Comparison of ENCODE assay signal across 24 cellular contexts in the genomic region with DNA sequence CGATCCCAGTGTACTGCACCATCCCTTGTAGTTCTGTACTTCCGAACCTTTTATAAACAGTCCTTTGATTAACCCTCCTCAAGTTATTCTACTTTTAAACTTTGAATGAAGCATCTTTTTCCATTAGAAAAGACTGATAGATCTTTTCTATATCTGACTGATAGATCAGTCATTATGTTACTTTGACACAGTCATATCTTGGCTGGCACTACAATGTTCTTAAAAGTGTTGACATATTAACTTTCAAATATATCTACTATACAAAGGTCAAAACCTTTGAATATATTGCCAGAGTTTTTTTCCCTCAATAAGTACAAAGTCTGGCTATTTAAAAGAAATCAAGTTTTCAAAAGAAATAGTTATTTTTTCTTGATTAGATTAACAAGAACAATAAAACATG. TPM values are rescaled to one million over a fixed set of nuclear protein-coding genes. Genes with fewer than 3 reads are reported as not detected.
A peak's percentile ranks its signal among the peaks of the same experiment; 100 is the strongest.
DNase-seq lines count a peak whose midpoint lies in the region; ATAC-seq, FAIRE-seq and TF ChIP-seq lines count a peak whose summit lies in the region.
"Had no signal": no experiment of that assay in that cellular context is flagged by ENCODE, and none has a peak within 500 bp of the region (broad histone marks: within the 10 kb centered on the region; RNA-seq: fewer than 3 reads in every experiment).

No MANE protein-coding gene starts in this region.

- no peak overlapping the region for H3K56ac ChIP-seq in IMR-90 (ENCODE audit: extremely low read depth, insufficient read depth, low read length)

- H3K27me3 ChIP-seq in IMR-90 (ENCODE audit: control insufficient read depth, insufficient read depth, low read length) (no peaks in the 10 kb centered on the region), pancreas (no peaks in the 10 kb centered on the region), transverse colon (no peaks in the 10 kb centered on the region)
- H3K27me3 ChIP-seq: brain microvascular endothelial cell, tibial artery had no signal

- H3K4me3 ChIP-seq in IMR-90 (ENCODE audit: insufficient read depth, low read depth, low read length) (no peak overlapping the region), pancreas (no peak overlapping the region), transverse colon (no peak overlapping the region)
- H3K4me3 ChIP-seq: A549, left ventricle myocardium inferior, psoas muscle, SK-N-MC, tibial artery had no signal

- no peak overlapping the region for H2AFZ ChIP-seq in IMR-90 (replicated peaks; ENCODE audit: low read length, poor library complexity)

- H3K27me3 Mint-ChIP-seq in activated CD4-positive, alpha-beta T cell treated with anti-CD3 and anti-CD28 coated beads, Interleukin-2, amount 10 ng/mL, durations not matched to agents 7 days and 5 days = peaks cover 4% of the 10 kb centered on the region
- H3K27me3 Mint-ChIP-seq: CD4-positive, alpha-beta T cell; T-helper 17 cell had no signal

- intact Hi-C loops in IMR-90 (cut with micrococcal nuclease) (no loop called here), pancreas (cut with DNase I) (no loop called here), transverse colon (cut with DNase I; ENCODE audit: low total_unique reads) (loop anchor here (5.0 kb wide), 1 partner anchor 1935 kb away; no protein-coding TSS in a partner anchor)

- WGBS in IMR-90 (ENCODE audit: extremely low coverage in 2 of 2, insufficient read length in 1 of 2), 2 experiments = 83% methylated on average over 1 of the region's 2 CpGs; no CpG with 5 or more reads in 1 of the 2 experiments
- WGBS in pancreas, 2 donors = 60% methylated on average over 2 of the region's 2 CpGs
- WGBS in transverse colon (ENCODE audit: low coverage in 1 of 2), 2 donors = 75 to 81% methylated on average over 2 of the region's 2 CpGs

- H3K27ac Mint-ChIP-seq in activated CD4-positive, alpha-beta T cell treated with anti-CD3 and anti-CD28 coated beads, Interleukin-2, amount 10 ng/mL, durations not matched to agents 7 days and 5 days = peak overlapping the region; percentile 10
- H3K27ac Mint-ChIP-seq: CD4-positive, alpha-beta T cell; T-helper 17 cell had no signal

- no peaks in the 10 kb centered on the region for H4K20me1 ChIP-seq in IMR-90 (ENCODE audit: insufficient read depth, low read length)

- no peak overlapping the region for H2AK5ac ChIP-seq in IMR-90 (ENCODE audit: low read depth, low read length)

- peak overlapping the region; percentile 56; the same call in 2 of the 3 replicates for H2BK15ac ChIP-seq in IMR-90 (ENCODE audit: low read depth, low read length)

- H3K18ac ChIP-seq in IMR-90 (ENCODE audit: low read depth, low read length) = peak overlapping the region; percentile 18; the same call in 1 of the 2 replicates

- no peak overlapping the region for H2AK9ac ChIP-seq in IMR-90 (replicated peaks; ENCODE audit: low read depth, low read length, poor library complexity)

- no peak for TF ChIP-seq RAD21 in IMR-90 (IDR thresholded peaks at IDR 0.05; ENCODE audit: low read length)

- peak overlapping the region; percentile 70; the same call in 1 of the 2 replicates for H2BK120ac ChIP-seq in IMR-90 (ENCODE audit: low read depth, low read length)

- H3K4me1 ChIP-seq in IMR-90 (ENCODE audit: control insufficient read depth, insufficient read depth, low read length) (peaks cover 11% of the 10 kb centered on the region), pancreas (peaks cover 0 to 10% (median 4%) of the 10 kb centered on the region in 3 donors), transverse colon (peaks cover 8 to 54% (median 18%) of the 10 kb centered on the region in 4 donors)
- H3K4me1 ChIP-seq: psoas muscle had no signal

- H4K91ac ChIP-seq in IMR-90 (ENCODE audit: insufficient read depth, low read depth, low read length) = peak overlapping the region; percentile 33; the same call in 1 of the 2 replicates

- no peak overlapping the region for H4K8ac ChIP-seq in IMR-90 (ENCODE audit: low read depth in 2 of 2, low read length in 2 of 2)

- ATAC-seq in GM18858 (IDR thresholded peaks at IDR 0.05; ENCODE audit: unreplicated experiment) (peak; percentile 30), IMR-90 (ENCODE audit: low read depth) (no peak), pancreas (no peak)
- ATAC-seq: A549, psoas muscle, T-helper 17 cell had no signal

- POLR2A ChIA-PET in activated CD4-positive, alpha-beta T cell treated with anti-CD3 and anti-CD28 coated beads, Interleukin-2, amount 10 ng/mL, durations not matched to agents 7 days and 5 days (lab: Charles Lee) = no interaction called here
- POLR2A ChIA-PET in IMR-90 (lab: Charles Lee; ENCODE audit: unreplicated experiment) = no interaction called here

- 0 out of 2 replicates have a peak, but pooled peaks cover 3% of the 10 kb centered on the region for H3K9me1 ChIP-seq in IMR-90 (ENCODE audit: insufficient read depth, low read length)

- H3K23ac ChIP-seq in IMR-90 (ENCODE audit: low read depth, low read length) = 0 out of 2 replicates have a peak overlapping the region, but pooled peaks have one; percentile 56

- no peak for TF ChIP-seq POLR2A in IMR-90 (IDR thresholded peaks at IDR 0.05; ENCODE audit: low read depth, low read length)
- no peak for TF ChIP-seq POLR2A in transverse colon (IDR thresholded peaks at IDR 0.05)

- in situ Hi-C loops in IMR-90 (cut with MboI; ENCODE audit: low sequenced_read_pairs) = no loop called here
- in situ Hi-C loops in transverse colon (cut with MboI; ENCODE audit: low pct_ligation_motif_present in 1 of 4, low pct_unique_long_range_greater_than_20kb in 1 of 4, low sequenced_read_pairs in 3 of 4) = no loop called here

- TF ChIP-seq CTCF in IMR-90 (conservative IDR thresholded peaks at IDR 0.05; ENCODE audit: low read depth, low read length) = no peak
- no peak for TF ChIP-seq CTCF in pancreas (IDR thresholded peaks at IDR 0.05)
- no peak for TF ChIP-seq CTCF in transverse colon (IDR thresholded peaks at IDR 0.05)

- no peak overlapping the region for H3K27ac ChIP-seq in IMR-90 (ENCODE audit: insufficient read depth, low read length)
- H3K27ac ChIP-seq in pancreas = no peak overlapping the region
- H3K27ac ChIP-seq in transverse colon = peak overlapping the region in 1 of 4 donors; percentile 5
- H3K27ac ChIP-seq: A549, brain microvascular endothelial cell, HL-60, left ventricle myocardium inferior, psoas muscle, SK-N-MC, tibial artery had no signal

- H2BK5ac ChIP-seq in IMR-90 (ENCODE audit: low read depth, low read length, poor library complexity, severe bottlenecking) = no peak overlapping the region

- TF ChIP-seq EP300 in transverse colon (IDR thresholded peaks at IDR 0.05; ENCODE audit: low read depth) = no peak

- no peak overlapping the region for H4K5ac ChIP-seq in IMR-90 (ENCODE audit: low read depth, low read length)

- dilution Hi-C loops in IMR-90 (cut with HindIII; ENCODE audit: low sequenced_read_pairs, unreplicated experiment) = no loop called here

- H3K79me1 ChIP-seq in IMR-90 (ENCODE audit: low read depth in 1 of 2, low read length in 2 of 2) = peaks cover 0 to 3% of the 10 kb centered on the region in 2 experiments; a peak in 1 of 4 replicates

- peaks cover 33% of the 10 kb centered on the region for H3K4me1 Mint-ChIP-seq in activated CD4-positive, alpha-beta T cell treated with anti-CD3 and anti-CD28 coated beads, Interleukin-2, amount 10 ng/mL, durations not matched to agents 7 days and 5 days

- peak; percentile 70 for FAIRE-seq in pancreas (lab: Jason Lieb, UNC)
- FAIRE-seq: A549, endothelial cell of umbilical vein, GM12891, H1 had no signal

- H3K9me3 Mint-ChIP-seq in activated CD4-positive, alpha-beta T cell treated with anti-CD3 and anti-CD28 coated beads, Interleukin-2, amount 10 ng/mL, durations not matched to agents 7 days and 5 days = no peaks in the 10 kb centered on the region
- H3K9me3 Mint-ChIP-seq: CD4-positive, alpha-beta T cell had no signal

- H3K14ac ChIP-seq in IMR-90 (replicated peaks; ENCODE audit: low read depth, low read length) = no peak overlapping the region

- peak overlapping the region; percentile 49 for H2BK20ac ChIP-seq in IMR-90 (ENCODE audit: low read depth, low read length)

- H3K4me3 Mint-ChIP-seq in activated CD4-positive, alpha-beta T cell treated with anti-CD3 and anti-CD28 coated beads, Interleukin-2, amount 10 ng/mL, durations not matched to agents 7 days and 5 days = no peak overlapping the region
- H3K4me3 Mint-ChIP-seq: CD4-positive, alpha-beta T cell; T-helper 17 cell had no signal

- no peak overlapping the region; the same call in 1 of the 2 replicates for H3K4ac ChIP-seq in IMR-90 (ENCODE audit: low read depth, low read length)

- BruUV-seq in IMR-90 (replicated peaks; lab: Mats Ljungman, UMichigan) = no TSS peak

- H3K36me3 ChIP-seq in IMR-90 (ENCODE audit: control insufficient read depth, insufficient read depth, low read length) = no peaks in the 10 kb centered on the region
- no peaks in the 10 kb centered on the region for H3K36me3 ChIP-seq in pancreas
- no peaks in the 10 kb centered on the region for H3K36me3 ChIP-seq in transverse colon
- H3K36me3 ChIP-seq: brain microvascular endothelial cell, left ventricle myocardium inferior, tibial artery had no signal

- H3K4me2 ChIP-seq in IMR-90 (ENCODE audit: low read depth, low read length) = no peak overlapping the region
- H3K4me2 ChIP-seq: A549 had no signal

- DNase-seq in activated CD4-positive, alpha-beta T cell treated with anti-CD3 and anti-CD28 coated beads, Interleukin-2, amount 10 ng/mL, durations not matched to agents 7 days and 5 days = no peak
- no peak for DNase-seq in activated CD4-positive, alpha-beta T cell treated with anti-CD3 and anti-CD28 coated beads, Interleukin-2, amount 50 U/mL, for 4 hours
- DNase-seq in IMR-90 (no peak), pancreas (no peak), transverse colon (no peak), HCEC 1CT (no peak), COLO829 (ENCODE audit: low spot score) (no peak)
- DNase-seq: activated CD4-positive, alpha-beta T cell treated with anti-CD3 and anti-CD28 coated beads for 48 hours; AML-193; brain microvascular endothelial cell; CD4-positive, alpha-beta T cell; Karpas-422; left ventricle myocardium inferior; NCI-H1436 treated with DMSO at 0.1 percent for 48 hours; psoas muscle; T-helper 17 cell; tibial artery had no signal

- peaks cover 9% of the 10 kb centered on the region for H3K36me3 Mint-ChIP-seq in activated CD4-positive, alpha-beta T cell treated with anti-CD3 and anti-CD28 coated beads, Interleukin-2, amount 10 ng/mL, durations not matched to agents 7 days and 5 days (ENCODE audit: low read depth)

- CTCF ChIA-PET in activated CD4-positive, alpha-beta T cell treated with anti-CD3 and anti-CD28 coated beads, Interleukin-2, amount 10 ng/mL, durations not matched to agents 7 days and 5 days (lab: Charles Lee) = no interaction called here
- CTCF ChIA-PET in IMR-90 (lab: Yijun Ruan, JAX) = no interaction called here

- H3K9ac ChIP-seq in IMR-90 (ENCODE audit: low read depth, low read length) = no peak overlapping the region

- no peaks in the 10 kb centered on the region for H3K9me3 ChIP-seq in IMR-90 (ENCODE audit: control insufficient read depth, insufficient read depth, low read length)
- H3K9me3 ChIP-seq in pancreas = no peaks in the 10 kb centered on the region
- H3K9me3 ChIP-seq in transverse colon = no peaks in the 10 kb centered on the region
- H3K9me3 ChIP-seq: A549, left ventricle myocardium inferior, psoas muscle, tibial artery had no signal

RNA-seq across cellular contexts. Expression of a gene that starts 35.4 kb away (rescaled TPM):
- 10 to 100 TPM; 47.1 to 48.0 TPM for total RNA-seq in activated CD4-positive, alpha-beta T cell treated with anti-CD3 and anti-CD28 coated beads, Interleukin-2, amount 10 ng/mL, durations not matched to agents 7 days and 5 days
- total RNA-seq in IMR-90 (2012; rRNA removed) (57.7 and 141 TPM in 2 replicates), pancreas (10 to 100 TPM in 2 of 6 donors, 1 to 10 TPM in 4; 2.9 to 12.8 (median 6.2) TPM), transverse colon (10 to 100 TPM in 3 of 4 donors, under 1 TPM in 1; 1.00 to 55.6 (median 33.0) TPM)
- polyA plus RNA-seq in IMR-90 (2012; rRNA removed) (46.3 and 73.3 TPM in 2 replicates), pancreas (1 to 10 TPM; 4.3 to 5.0 TPM)
- 8.2 and 11.9 TPM in 2 replicates for polyA plus RNA-seq in IMR-90 (2012; cell fraction: cytosol; rRNA removed)
- 124 and 666 TPM in 2 replicates for polyA plus RNA-seq in IMR-90 (2012; cell fraction: nucleus; rRNA removed; ENCODE audit: low replicate concordance)
